11 cellular contexts compared by ENCODE assay signal in the genomic region with DNA sequence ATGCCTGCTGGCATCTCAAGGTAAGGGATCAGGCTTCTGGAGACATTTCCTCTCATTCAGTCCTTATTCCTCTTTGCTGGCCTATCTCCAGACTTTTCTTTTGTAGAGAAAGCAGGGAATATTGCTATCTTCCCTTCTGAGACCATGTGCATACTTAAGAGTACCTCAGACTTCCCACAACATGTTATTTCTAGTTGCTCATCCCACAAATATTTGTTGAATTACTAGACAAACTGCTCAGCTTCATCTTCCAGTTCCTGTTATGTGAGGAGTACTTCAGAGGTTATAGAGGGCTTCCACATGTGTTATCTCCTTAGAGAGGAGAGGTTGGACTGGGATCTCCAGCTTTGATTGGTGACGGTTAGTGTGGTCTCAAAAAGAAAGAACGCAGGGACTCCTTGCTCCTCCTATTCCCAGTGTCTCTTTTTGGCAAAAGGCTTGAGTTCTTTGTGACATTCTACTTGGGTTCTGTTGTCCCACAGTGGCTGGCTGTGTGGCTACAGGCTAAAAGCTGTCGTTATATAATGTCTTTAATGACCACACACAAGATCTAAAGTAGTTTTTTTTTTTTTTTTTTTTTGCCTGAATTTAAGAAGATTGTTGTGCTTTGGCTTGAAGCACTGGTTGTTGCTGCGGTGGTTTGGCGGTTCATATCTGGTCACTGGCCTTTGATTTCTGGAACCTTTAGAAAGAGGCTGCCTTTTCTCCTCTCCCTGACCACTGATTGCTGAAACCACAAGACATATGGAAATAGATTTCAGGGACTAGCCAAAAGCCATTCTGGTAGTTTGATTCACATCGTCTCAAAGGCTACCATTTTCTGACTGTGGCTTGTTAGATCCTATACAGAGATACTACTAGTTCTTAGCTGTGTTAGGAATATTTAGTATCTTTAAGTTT.
DNase-seq lines count a peak whose midpoint lies in the region; ATAC-seq and TF ChIP-seq lines count a peak whose summit lies in the region.
"Had no signal": no experiment of that assay in that cellular context is flagged by ENCODE, and none has a peak within 500 bp of the region (broad histone marks: within the 10 kb centered on the region; RNA-seq: fewer than 3 reads in every experiment).

No MANE protein-coding gene starts in this region.

- H3K36me3 ChIP-seq in adipocyte (ENCODE audit: control insufficient read depth, insufficient read depth, low read length, severe bottlenecking) (no peaks in the 10 kb centered on the region), stomach (no peaks in the 10 kb centered on the region), WERI-Rb-1 (no peaks in the 10 kb centered on the region)

- peak; percentile 25 for DNase-seq in HK-2 (ENCODE audit: unreplicated experiment)
- peak; percentile 76 for DNase-seq in adipocyte (ENCODE audit: low read depth)
- DNase-seq in left ventricle myocardium superior, result peak; percentile 20
- DNase-seq in stomach, result no peak
- DNase-seq in stimulated activated naive B cell treated with anti-CD40 and anti-IgM and Interleukin-4, amounts not matched to agents 10 μg/mL and 1 μg/mL and 100 μg/mL, for 72 hours, result no peak
- DNase-seq in WERI-Rb-1, result no peak
- no peak for DNase-seq in GM10266 (ENCODE audit: extremely low spot score)
- DNase-seq in glutamatergic neuron, result no peak
- DNase-seq: activated effector memory CD4-positive, alpha-beta T cell treated with anti-CD3 and anti-CD28 coated beads, Interleukin-2, amount 50 U/mL, for 16 hours; naive B cell; T-helper 9 cell had no signal

- H3K4me3 ChIP-seq in adipocyte (ENCODE audit: low read length), result peak overlapping the region; percentile 12
- no peak overlapping the region for H3K4me3 ChIP-seq in stomach
- H3K4me3 ChIP-seq in WERI-Rb-1 (ENCODE audit: low read depth, low read length), result no peak overlapping the region

- no peak for TF ChIP-seq EP300 in stomach (IDR thresholded peaks at IDR 0.05)

- H3K4me3 Mint-ChIP-seq in stimulated activated naive B cell treated with anti-CD40 and anti-IgM and Interleukin-4, amounts not matched to agents 10 μg/mL and 1 μg/mL and 100 μg/mL, for 72 hours, result no peak overlapping the region
- no peak overlapping the region for H3K4me3 Mint-ChIP-seq in glutamatergic neuron (ENCODE audit: unreplicated experiment)
- H3K4me3 Mint-ChIP-seq: naive B cell had no signal

- H3K4me1 Mint-ChIP-seq in stimulated activated naive B cell treated with anti-CD40 and anti-IgM and Interleukin-4, amounts not matched to agents 10 μg/mL and 1 μg/mL and 100 μg/mL, for 72 hours, result peaks cover 2 to 7% of the 10 kb centered on the region in 2 donors
- H3K4me1 Mint-ChIP-seq in glutamatergic neuron (ENCODE audit: low read depth, unreplicated experiment), result no peaks in the 10 kb centered on the region
- H3K4me1 Mint-ChIP-seq: naive B cell had no signal

- peak overlapping the region in 4 of 5 donors; percentile 17 to 52 (median 26) for H3K27ac ChIP-seq in stomach
- H3K27ac ChIP-seq in WERI-Rb-1, result no peak overlapping the region

- WGBS in stomach, 5 donors, result 76 to 85% (median 81%) methylated on average over 6 of the region's 6 CpGs

- intact Hi-C loops in left ventricle myocardium superior (cut with micrococcal nuclease), result no loop called here
- intact Hi-C loops in stomach (cut with DNase I; ENCODE audit: low total_unique reads), result no loop called here

- peaks cover 10% of the 10 kb centered on the region for H3K4me1 ChIP-seq in adipocyte (ENCODE audit: control insufficient read depth, insufficient read depth, low read length)
- no peaks in the 10 kb centered on the region for H3K4me1 ChIP-seq in stomach

- TF ChIP-seq CTCF in stomach (IDR thresholded peaks at IDR 0.05) (no peak), WERI-Rb-1 (IDR thresholded peaks at IDR 0.05; ENCODE audit: low read depth, low read length) (no peak), GM10266 (IDR thresholded peaks at IDR 0.05; ENCODE audit: control insufficient read depth, insufficient read depth, low read depth, missing control alignments) (no peak), glutamatergic neuron (IDR thresholded peaks at IDR 0.05; ENCODE audit: partially characterized antibody, unreplicated experiment) (no peak)

- H3K36me3 Mint-ChIP-seq in stimulated activated naive B cell treated with anti-CD40 and anti-IgM and Interleukin-4, amounts not matched to agents 10 μg/mL and 1 μg/mL and 100 μg/mL, for 72 hours, result peaks cover 15 to 25% of the 10 kb centered on the region in 2 donors
- no peaks in the 10 kb centered on the region for H3K36me3 Mint-ChIP-seq in glutamatergic neuron (ENCODE audit: unreplicated experiment)

- H3K27me3 ChIP-seq in adipocyte (replicated peaks; ENCODE audit: control insufficient read depth, insufficient read depth, low read length), result no peaks in the 10 kb centered on the region
- H3K27me3 ChIP-seq in stomach, result no peaks in the 10 kb centered on the region
- H3K27me3 ChIP-seq in WERI-Rb-1 (ENCODE audit: insufficient read depth, low read depth, severe bottlenecking), result no peaks in the 10 kb centered on the region

- peaks cover 9 to 10% of the 10 kb centered on the region in 2 donors for H3K9me3 Mint-ChIP-seq in stimulated activated naive B cell treated with anti-CD40 and anti-IgM and Interleukin-4, amounts not matched to agents 10 μg/mL and 1 μg/mL and 100 μg/mL, for 72 hours
- no peaks in the 10 kb centered on the region for H3K9me3 Mint-ChIP-seq in glutamatergic neuron (ENCODE audit: unreplicated experiment)

- H3K9me3 ChIP-seq in adipocyte (ENCODE audit: control insufficient read depth, low read length), result no peaks in the 10 kb centered on the region
- H3K9me3 ChIP-seq in stomach, result no peaks in the 10 kb centered on the region
- H3K9me3 ChIP-seq in WERI-Rb-1 (ENCODE audit: severe bottlenecking), result no peaks in the 10 kb centered on the region

- no peak for TF ChIP-seq POLR2A in stomach (IDR thresholded peaks at IDR 0.05)

- H3K27me3 Mint-ChIP-seq in stimulated activated naive B cell treated with anti-CD40 and anti-IgM and Interleukin-4, amounts not matched to agents 10 μg/mL and 1 μg/mL and 100 μg/mL, for 72 hours, result no peaks in the 10 kb centered on the region
- H3K27me3 Mint-ChIP-seq in glutamatergic neuron (ENCODE audit: unreplicated experiment), result peaks cover 3% of the 10 kb centered on the region
- H3K27me3 Mint-ChIP-seq: naive B cell had no signal

- ATAC-seq in left ventricle myocardium superior, result peak; percentile 47
- ATAC-seq in stimulated activated naive B cell treated with anti-CD40 and anti-IgM and Interleukin-4, amounts not matched to agents 10 μg/mL and 1 μg/mL and 100 μg/mL, for 72 hours (replicated peaks), result no peak

- no peak overlapping the region for H3K27ac Mint-ChIP-seq in stimulated activated naive B cell treated with anti-CD40 and anti-IgM and Interleukin-4, amounts not matched to agents 10 μg/mL and 1 μg/mL and 100 μg/mL, for 72 hours
- H3K27ac Mint-ChIP-seq in glutamatergic neuron (ENCODE audit: unreplicated experiment), result no peak overlapping the region

- peak overlapping the region; percentile 22 for H3K9ac ChIP-seq in adipocyte (ENCODE audit: low read length)

Comparison
In these comparisons a context has a peak if more than half of its experiments do, and no peak if none do; other contexts are left out.
1. DNase-seq: peak in HK-2 (single experiment), adipocyte (single experiment) and left ventricle myocardium superior (single experiment); none in stomach (single experiment), stimulated activated naive B cell treated with anti-CD40 and anti-IgM and Interleukin-4, amounts not matched to agents 10 μg/mL and 1 μg/mL and 100 μg/mL, for 72 hours (single experiment), WERI-Rb-1 (single experiment), GM10266 (single experiment) and glutamatergic neuron (single experiment).